In genomic region chr6:170366248-170366960, GRCh38 we compare ENCODE assay signal across 1 cellular context.
TF ChIP-seq lines count a peak whose summit lies in the region.

No MANE protein-coding gene starts in this region.

TF ChIP-seq in HepG2, 621 proteins besides CTCF, POLR2A, EP300 and RAD21 (continues in another document):
- TF ChIP-seq CHD2 (IDR thresholded peaks at IDR 0.05; ENCODE audit: low read depth, low read length) (no peak), NFAT5 (CRISPR knock-in tag; IDR thresholded peaks at IDR 0.05) (no peak), SMAD9 (CRISPR knock-in tag; IDR thresholded peaks at IDR 0.05) (no peak), ZNF281 (CRISPR knock-in tag; IDR thresholded peaks at IDR 0.05; ENCODE audit: borderline replicate concordance) (peak; percentile 47; the same call in 1 of the 2 replicates), NFIC (IDR thresholded peaks at IDR 0.05; ENCODE audit: low read length) (no peak), ZNF720 (CRISPR knock-in tag; IDR thresholded peaks at IDR 0.05) (no peak), E2F1 (CRISPR knock-in tag; IDR thresholded peaks at IDR 0.05) (no peak), PHB2 (IDR thresholded peaks at IDR 0.05; ENCODE audit: partially characterized antibody) (no peak), REPIN1 (CRISPR knock-in tag; IDR thresholded peaks at IDR 0.05; ENCODE audit: borderline replicate concordance, low read depth) (peak; percentile 72; the same call in 1 of the 2 replicates), HNF1A (IDR thresholded peaks at IDR 0.05; ENCODE audit: low read depth) (no peak), HNF1A (CRISPR knock-in tag; IDR thresholded peaks at IDR 0.05; ENCODE audit: borderline replicate concordance) (peak; percentile 54; the same call in 1 of the 2 replicates), ZNF710 (CRISPR knock-in tag; IDR thresholded peaks at IDR 0.05; ENCODE audit: borderline replicate concordance) (no peak), ATRX (CRISPR knock-in tag; IDR thresholded peaks at IDR 0.05; ENCODE audit: borderline replicate concordance) (no peak), ZNF597 (CRISPR knock-in tag; IDR thresholded peaks at IDR 0.05) (no peak), BORCS8-MEF2B (CRISPR knock-in tag; IDR thresholded peaks at IDR 0.05) (peak; percentile 19; the same call in 1 of the 2 replicates), ZNF367 (CRISPR knock-in tag; IDR thresholded peaks at IDR 0.05; ENCODE audit: borderline replicate concordance) (no peak), ZNF205 (CRISPR knock-in tag; IDR thresholded peaks at IDR 0.05) (no peak), KAT8 (CRISPR knock-in tag; IDR thresholded peaks at IDR 0.05) (no peak), SUZ12 (IDR thresholded peaks at IDR 0.05; ENCODE audit: low read depth, low read length) (no peak), ZNF326 (CRISPR knock-in tag; IDR thresholded peaks at IDR 0.05; ENCODE audit: borderline replicate concordance) (no peak), ZNF574 (CRISPR knock-in tag; IDR thresholded peaks at IDR 0.05) (peak; percentile 42; the same call in 1 of the 2 replicates), FOXA3 (CRISPR knock-in tag; IDR thresholded peaks at IDR 0.05) (peak; percentile 87), MIER3 (CRISPR knock-in tag; IDR thresholded peaks at IDR 0.05; ENCODE audit: borderline replicate concordance) (no peak), ASH2L (IDR thresholded peaks at IDR 0.05; ENCODE audit: insufficient read length, low read depth, low read length) (no peak), SNAPC2 (CRISPR knock-in tag; IDR thresholded peaks at IDR 0.05) (no peak), JARID2 (CRISPR knock-in tag; IDR thresholded peaks at IDR 0.05; ENCODE audit: insufficient replicate concordance) (no peak), ONECUT2 (CRISPR knock-in tag; IDR thresholded peaks at IDR 0.05) (no peak)
- TF ChIP-seq, protein P1, sequence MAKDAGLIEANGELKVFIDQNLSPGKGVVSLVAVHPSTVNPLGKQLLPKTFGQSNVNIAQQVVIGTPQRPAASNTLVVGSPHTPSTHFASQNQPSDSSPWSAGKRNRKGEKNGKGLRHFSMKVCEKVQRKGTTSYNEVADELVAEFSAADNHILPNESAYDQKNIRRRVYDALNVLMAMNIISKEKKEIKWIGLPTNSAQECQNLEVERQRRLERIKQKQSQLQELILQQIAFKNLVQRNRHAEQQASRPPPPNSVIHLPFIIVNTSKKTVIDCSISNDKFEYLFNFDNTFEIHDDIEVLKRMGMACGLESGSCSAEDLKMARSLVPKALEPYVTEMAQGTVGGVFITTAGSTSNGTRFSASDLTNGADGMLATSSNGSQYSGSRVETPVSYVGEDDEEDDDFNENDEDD (CRISPR knock-in tag; IDR thresholded peaks at IDR 0.05; ENCODE audit: borderline replicate concordance), result no peak
- TF ChIP-seq, protein P2, sequence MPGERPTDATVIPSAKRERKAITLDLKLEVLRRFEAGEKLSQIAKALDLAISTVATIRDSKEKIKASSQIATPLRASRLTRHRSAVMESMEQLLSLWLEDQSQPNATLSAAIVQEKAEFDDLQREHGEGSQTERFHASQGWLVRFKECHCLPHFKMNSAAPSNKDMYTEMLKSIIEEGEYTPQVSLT (CRISPR knock-in tag; IDR thresholded peaks at IDR 0.05; ENCODE audit: borderline replicate concordance, low read depth), result no peak
- TF ChIP-seq, protein P3, sequence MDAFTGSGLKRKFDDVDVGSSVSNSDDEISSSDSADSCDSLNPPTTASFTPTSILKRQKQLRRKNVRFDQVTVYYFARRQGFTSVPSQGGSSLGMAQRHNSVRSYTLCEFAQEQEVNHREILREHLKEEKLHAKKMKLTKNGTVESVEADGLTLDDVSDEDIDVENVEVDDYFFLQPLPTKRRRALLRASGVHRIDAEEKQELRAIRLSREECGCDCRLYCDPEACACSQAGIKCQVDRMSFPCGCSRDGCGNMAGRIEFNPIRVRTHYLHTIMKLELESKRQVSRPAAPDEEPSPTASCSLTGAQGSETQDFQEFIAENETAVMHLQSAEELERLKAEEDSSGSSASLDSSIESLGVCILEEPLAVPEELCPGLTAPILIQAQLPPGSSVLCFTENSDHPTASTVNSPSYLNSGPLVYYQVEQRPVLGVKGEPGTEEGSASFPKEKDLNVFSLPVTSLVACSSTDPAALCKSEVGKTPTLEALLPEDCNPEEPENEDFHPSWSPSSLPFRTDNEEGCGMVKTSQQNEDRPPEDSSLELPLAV (CRISPR knock-in tag; conservative IDR thresholded peaks at IDR 0.05; ENCODE audit: low read depth), result no peak
